ENCODE assay signal across 13 cellular contexts in the genomic region with DNA sequence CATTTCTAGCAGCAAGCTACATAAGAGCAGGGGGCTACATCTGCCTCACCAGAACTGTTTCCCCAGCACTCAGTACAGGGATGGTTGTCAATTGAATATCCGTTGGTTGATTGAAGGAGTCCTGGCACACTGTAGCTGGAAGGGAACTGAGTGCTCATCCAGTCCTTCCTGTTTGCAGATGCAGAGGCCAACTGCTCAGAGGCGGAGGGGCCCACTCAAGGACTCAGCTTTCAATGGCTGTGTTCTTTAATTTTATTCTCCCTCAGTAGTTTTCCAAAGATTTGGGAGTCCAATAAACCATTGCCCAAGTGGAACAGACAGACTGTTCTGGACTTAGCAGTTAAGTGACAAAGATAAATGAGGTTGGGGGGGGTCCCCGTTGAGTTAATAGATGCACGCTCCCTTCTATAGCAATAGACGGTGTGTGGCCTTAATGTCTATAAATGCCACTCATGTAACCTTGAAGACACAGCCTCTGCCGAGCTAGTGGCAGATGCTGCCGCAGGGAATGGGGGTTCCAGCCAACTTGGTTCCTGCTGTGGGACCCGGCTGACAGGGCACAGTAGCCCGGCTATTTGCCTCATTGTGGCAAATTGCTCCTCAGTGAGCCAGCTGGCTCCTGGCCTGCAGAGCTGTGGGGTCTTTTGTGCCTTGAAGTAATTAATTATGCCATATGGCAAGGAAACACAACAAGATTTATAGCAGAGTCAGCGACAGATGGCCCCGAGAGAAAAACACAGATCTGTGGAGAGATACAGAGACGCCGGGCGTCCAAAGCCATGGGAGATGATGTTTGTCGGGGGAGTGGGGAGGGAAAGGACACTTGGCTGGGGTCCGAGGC.
DNase-seq lines count a peak whose midpoint lies in the region; ATAC-seq, FAIRE-seq and TF ChIP-seq lines count a peak whose summit lies in the region.
"Had no signal": no experiment of that assay in that cellular context is flagged by ENCODE, and none has a peak within 500 bp of the region (broad histone marks: within the 10 kb centered on the region; RNA-seq: fewer than 3 reads in every experiment).

No MANE protein-coding gene starts in this region.

- no peaks in the 10 kb centered on the region for H3K9me3 ChIP-seq in testis
- H3K9me3 ChIP-seq: esophagus muscularis mucosa had no signal

- no peak for TF ChIP-seq CTCF in testis (IDR thresholded peaks at IDR 0.05)

- peaks cover 9% of the 10 kb centered on the region for H3K4me1 ChIP-seq in testis

- intact Hi-C loops in testis (cut with DNase I; ENCODE audit: low total_unique reads) = no loop called here

- no peak for ATAC-seq in GM19324 (IDR thresholded peaks at IDR 0.05; ENCODE audit: low FRiP score, unreplicated experiment)
- ATAC-seq: activated CD8-positive, alpha-beta T cell treated with anti-CD3 and anti-CD28 coated beads for 36 hours; right cardiac atrium had no signal

- no peak for TF ChIP-seq POLR2A in H54 (IDR thresholded peaks at IDR 0.05; ENCODE audit: low read depth, low read length)
- no peak for TF ChIP-seq POLR2A in testis (IDR thresholded peaks at IDR 0.05)

- H3K36me3 ChIP-seq in testis (ENCODE audit: low read depth, missing control alignments) = no peaks in the 10 kb centered on the region
- H3K36me3 ChIP-seq: esophagus muscularis mucosa had no signal

- no peak for FAIRE-seq in H54 (lab: Jason Lieb, UNC)

- 65 to 81% methylated on average over 16 of the region's 16 CpGs for WGBS in testis, 2 donors

- peak; percentile 14 for DNase-seq in KG1 (lab: John Stamatoyannopoulos, UW)
- peak; percentile 100 for DNase-seq in NCI-H69 (lab: John Stamatoyannopoulos, UW)
- DNase-seq in cerebellar cortex (ENCODE audit: low spot score) = peak; percentile 99
- peak; percentile 72 for DNase-seq in pons (ENCODE audit: low spot score)
- DNase-seq in H54 (ENCODE audit: insufficient read length, low spot score) = no peak
- DNase-seq in SKM-1 treated with dmso at 0.1 percent for 144 hours (lab: John Stamatoyannopoulos, UW; ENCODE audit: unreplicated experiment) = no peak
- no peak for DNase-seq in testis
- DNase-seq: activated CD8-positive, alpha-beta T cell treated with anti-CD3 and anti-CD28 coated beads for 36 hours; activated gamma-delta T cell treated with Interleukin-2 at 50 U/mL for 16 hours; CD4-positive, CD25-positive, alpha-beta regulatory T cell; right cardiac atrium had no signal

- no peak overlapping the region for H3K27ac ChIP-seq in testis
- H3K27ac ChIP-seq: esophagus muscularis mucosa had no signal

- no peak overlapping the region for H3K4me3 ChIP-seq in testis
- H3K4me3 ChIP-seq: esophagus muscularis mucosa had no signal

- H3K27me3 ChIP-seq in testis = no peaks in the 10 kb centered on the region
- H3K27me3 ChIP-seq: esophagus muscularis mucosa had no signal

Comparison
In these comparisons a context has a peak if more than half of its experiments do, and no peak if none do; other contexts are left out.
1. DNase-seq: peak in KG1 (single experiment), NCI-H69 (single experiment), cerebellar cortex (single experiment) and pons (single experiment); none in H54 (single experiment), SKM-1 treated with dmso at 0.1 percent for 144 hours (single experiment) and testis (single experiment).